Comparison of ENCODE assay signal across 8 cellular contexts in genomic region chr19:55118401-55118991, GRCh38. TPM values are rescaled to one million over a fixed set of nuclear protein-coding genes. Genes with fewer than 3 reads are reported as not detected.
DNase-seq lines count a peak whose midpoint lies in the region; ATAC-seq and TF ChIP-seq lines count a peak whose summit lies in the region.

No MANE protein-coding gene starts in this region.

- ATAC-seq in GM21723 (IDR thresholded peaks at IDR 0.05; ENCODE audit: unreplicated experiment) (no peak), HG02759 (IDR thresholded peaks at IDR 0.05; ENCODE audit: unreplicated experiment) (no peak)

- H3K4me2 ChIP-seq in BLaER1 treated with 17β-estradiol and CSF1 and Interleukin-3, amounts not matched to agents 10 nM and 100 nM = peak overlapping the region; percentile 79 to 97 (median 88)

- DNase-seq in LHCN-M2 (ENCODE audit: low read depth) = peak; percentile 75
- peak in 1 of 2 donors; percentile 73 for DNase-seq in ascending aorta (ENCODE audit: low spot score in 2 of 2)
- peak; percentile 97 for DNase-seq in iPS DF 19.7 (ENCODE audit: low read depth, low spot score)
- DNase-seq in retinal pigment epithelial cell (ENCODE audit: low read depth) = no peak
- DNase-seq in NCI-H1436 (lab: John Stamatoyannopoulos, UW) = no peak

- H3K9ac ChIP-seq in BLaER1 treated with 17β-estradiol and CSF1 and Interleukin-3, amounts not matched to agents 10 nM and 100 nM = peak overlapping the region; percentile 77 to 99 (median 85); a peak in 21 of 22 replicates

- peak overlapping the region; percentile 69 to 100 (median 100) for H3K4me3 ChIP-seq in BLaER1 treated with 17β-estradiol and CSF1 and Interleukin-3, amounts not matched to agents 10 nM and 100 nM
- peak overlapping the region; percentile 73 to 76 for H3K4me3 ChIP-seq in ascending aorta
- peak overlapping the region; percentile 76 for H3K4me3 ChIP-seq in retinal pigment epithelial cell (ENCODE audit: low read length)

- H3K9me3 ChIP-seq in BLaER1 treated with 17β-estradiol and CSF1 and Interleukin-3, amounts not matched to agents 10 nM and 100 nM (replicated peaks in 1 of 11) = no peaks in the 10 kb centered on the region
- H3K9me3 ChIP-seq in ascending aorta = no peaks in the 10 kb centered on the region

- peaks cover 0 to 6% (median 0%) of the 10 kb centered on the region in 11 experiments; a peak in 3 of 22 replicates for H3K27me3 ChIP-seq in BLaER1 treated with 17β-estradiol and CSF1 and Interleukin-3, amounts not matched to agents 10 nM and 100 nM
- no peaks in the 10 kb centered on the region for H3K27me3 ChIP-seq in ascending aorta

- peaks cover 0 to 16% (median 3%) of the 10 kb centered on the region in 11 experiments; a peak in 8 of 22 replicates for H3K36me3 ChIP-seq in BLaER1 treated with 17β-estradiol and CSF1 and Interleukin-3, amounts not matched to agents 10 nM and 100 nM
- H3K36me3 ChIP-seq in ascending aorta = no peaks in the 10 kb centered on the region

- H3K27ac ChIP-seq in BLaER1 treated with 17β-estradiol and CSF1 and Interleukin-3, amounts not matched to agents 10 nM and 100 nM = peak overlapping the region; percentile 36 to 94 (median 81); a peak in 21 of 22 replicates
- peak overlapping the region; percentile 74 to 79 for H3K27ac ChIP-seq in ascending aorta

- TF ChIP-seq CTCF in ascending aorta (IDR thresholded peaks at IDR 0.05) (no peak), retinal pigment epithelial cell (conservative IDR thresholded peaks at IDR 0.05; ENCODE audit: low read depth, low read length) (no peak)

- intact Hi-C loops in ascending aorta (cut with DNase I) = loop anchor here (5.0 to 10.0 kb wide), 7 partner anchors 164 to 1254 kb away; partner anchors contain the start of genes BRSK1, CDC42EP5, HSPBP1 and MYADM

- peaks cover 25 to 38% (median 36%) of the 10 kb centered on the region in 11 experiments for H4K20me1 ChIP-seq in BLaER1 treated with 17β-estradiol and CSF1 and Interleukin-3, amounts not matched to agents 10 nM and 100 nM

- H3K4me1 ChIP-seq in BLaER1 treated with 17β-estradiol and CSF1 and Interleukin-3, amounts not matched to agents 10 nM and 100 nM = peaks cover 35 to 44% (median 41%) of the 10 kb centered on the region in 10 experiments
- H3K4me1 ChIP-seq in ascending aorta = peaks cover 13 to 32% of the 10 kb centered on the region in 2 donors

RNA-seq across cellular contexts. Expression of gene PPP1R12C, which starts 1.1 kb away (rescaled TPM):
- 78.0 and 90.4 TPM in 2 replicates for total RNA-seq in LHCN-M2 (2014; rRNA removed)
- 65.9 TPM for polyA plus RNA-seq in LHCN-M2 (2012)
- total RNA-seq in ascending aorta = 219 TPM

RNA-seq across cellular contexts. Expression of gene TNNT1, which starts 30.5 kb away (rescaled TPM):
- total RNA-seq in LHCN-M2 (2014; rRNA removed) (52.6 and 73.4 TPM in 2 replicates), ascending aorta (not detected)
- polyA plus RNA-seq in LHCN-M2 (2012) = 46.6 TPM

RNA-seq across cellular contexts. Expression of gene TNNI3, which starts 39.0 kb away (rescaled TPM):
- 0.26 and 0.92 TPM in 2 replicates for total RNA-seq in LHCN-M2 (2014; rRNA removed)
- polyA plus RNA-seq in LHCN-M2 (2012) = 0.28 TPM
- not detected for total RNA-seq in ascending aorta

RNA-seq across cellular contexts. Expression of gene EPS8L1, which starts 42.8 kb away (rescaled TPM):
- 2.0 and 2.2 TPM in 2 replicates for total RNA-seq in LHCN-M2 (2014; rRNA removed)
- polyA plus RNA-seq in LHCN-M2 (2012) = 5.3 TPM
- total RNA-seq in ascending aorta = not detected

RNA-seq across cellular contexts. Expression of gene DNAAF3, which starts 47.9 kb away (rescaled TPM):
- total RNA-seq in LHCN-M2 (2014; rRNA removed) (0.90 and 1.3 TPM in 2 replicates), ascending aorta (not detected)
- 0.52 TPM for polyA plus RNA-seq in LHCN-M2 (2012)

Comparison
In these comparisons a context has a peak if more than half of its experiments do, and no peak if none do; other contexts are left out.
1. DNase-seq: peak in LHCN-M2 (single experiment) and iPS DF 19.7 (single experiment); none in retinal pigment epithelial cell (single experiment) and NCI-H1436 (single experiment).
2. RNA of gene TNNT1, which starts 30.5 kb away (total RNA-seq): 52.6 to 73.4 TPM in LHCN-M2; not detected in ascending aorta (single experiment); every median in the first group is over 10 times any median in the second.
3. Peak in every context shown above with its lines, with median percentiles within 50 percentile points of each other: H3K4me3 ChIP-seq.